8 cellular contexts compared by ENCODE assay signal in genomic region chr5:94618029-94618492, GRCh38. TPM values are rescaled to one million over a fixed set of nuclear protein-coding genes. Genes with fewer than 3 reads are reported as not detected.
DNase-seq lines count a peak whose midpoint lies in the region; ATAC-seq and TF ChIP-seq lines count a peak whose summit lies in the region.

No MANE protein-coding gene starts in this region.

- peak overlapping the region; percentile 86 for H3K4me3 Mint-ChIP-seq in activated naive CD4-positive, alpha-beta T cell treated with anti-CD3 and anti-CD28 coated beads, Interleukin-2, amount 10 ng/mL, durations not matched to agents 7 days and 5 days

- H3K4me1 ChIP-seq in esophagus (ENCODE audit: control insufficient read depth in 2 of 2, insufficient read depth in 2 of 2, low read length in 1 of 2), result no peaks in the 10 kb centered on the region
- H3K4me1 ChIP-seq in uterus, result peaks cover 0 to 6% of the 10 kb centered on the region in 2 donors

- intact Hi-C loops in uterus (cut with DNase I; ENCODE audit: low total_unique reads), result no loop called here

- peaks cover 39% of the 10 kb centered on the region for H3K4me1 Mint-ChIP-seq in activated naive CD4-positive, alpha-beta T cell treated with anti-CD3 and anti-CD28 coated beads, Interleukin-2, amount 10 ng/mL, durations not matched to agents 7 days and 5 days

- no peaks in the 10 kb centered on the region for H3K9me3 Mint-ChIP-seq in activated naive CD4-positive, alpha-beta T cell treated with anti-CD3 and anti-CD28 coated beads, Interleukin-2, amount 10 ng/mL, durations not matched to agents 7 days and 5 days

- H3K27ac ChIP-seq in esophagus (ENCODE audit: low read depth in 2 of 2, low read length in 1 of 2) (peak overlapping the region; percentile 79 to 89), uterus (peak overlapping the region; percentile 41 to 43)

- no peaks in the 10 kb centered on the region for H3K27me3 Mint-ChIP-seq in activated naive CD4-positive, alpha-beta T cell treated with anti-CD3 and anti-CD28 coated beads, Interleukin-2, amount 10 ng/mL, durations not matched to agents 7 days and 5 days

- peak; percentile 25 for ATAC-seq in HG02571 (IDR thresholded peaks at IDR 0.05; ENCODE audit: unreplicated experiment)

- no peak for TF ChIP-seq CTCF in uterus (IDR thresholded peaks at IDR 0.05)

- peak overlapping the region; percentile 86 for H3K27ac Mint-ChIP-seq in activated naive CD4-positive, alpha-beta T cell treated with anti-CD3 and anti-CD28 coated beads, Interleukin-2, amount 10 ng/mL, durations not matched to agents 7 days and 5 days

- H3K27me3 ChIP-seq in MG63 (no peaks in the 10 kb centered on the region), esophagus (ENCODE audit: control insufficient read depth in 1 of 2, insufficient read depth in 2 of 2, low read length in 2 of 2) (no peaks in the 10 kb centered on the region), uterus (no peaks in the 10 kb centered on the region)

- peak; percentile 52 for DNase-seq in activated naive CD4-positive, alpha-beta T cell treated with anti-CD3 and anti-CD28 coated beads, Interleukin-2, amount 10 ng/mL, durations not matched to agents 7 days and 5 days
- no peak for DNase-seq in activated naive CD4-positive, alpha-beta T cell treated with anti-CD3 and anti-CD28 coated beads, Interleukin-2, amount 50 U/mL, for 16 hours
- DNase-seq in MG63 (peak; percentile 62), T1000 (lab: John Stamatoyannopoulos, UW) (peak; percentile 58), mucosa of gallbladder (ENCODE audit: low spot score) (peak; percentile 67), uterus (peak in 1 of 2 donors; percentile 34)

- H3K36me3 ChIP-seq in MG63, result no peaks in the 10 kb centered on the region
- H3K36me3 ChIP-seq in esophagus (ENCODE audit: control insufficient read depth in 2 of 2, insufficient read depth in 2 of 2, low read length in 1 of 2), result no peaks in the 10 kb centered on the region
- H3K36me3 ChIP-seq in uterus, result no peaks in the 10 kb centered on the region

- no peaks in the 10 kb centered on the region for H3K9me3 ChIP-seq in MG63
- H3K9me3 ChIP-seq in esophagus (ENCODE audit: control insufficient read depth in 2 of 2, insufficient read depth in 1 of 2, low read depth in 1 of 2, low read length in 1 of 2), result no peaks in the 10 kb centered on the region
- H3K9me3 ChIP-seq in uterus, result no peaks in the 10 kb centered on the region

- H3K36me3 Mint-ChIP-seq in activated naive CD4-positive, alpha-beta T cell treated with anti-CD3 and anti-CD28 coated beads, Interleukin-2, amount 10 ng/mL, durations not matched to agents 7 days and 5 days, result no peaks in the 10 kb centered on the region

- H3K4me3 ChIP-seq in MG63 (peak overlapping the region; percentile 90), esophagus (ENCODE audit: low read depth in 1 of 2, low read length in 2 of 2) (peak overlapping the region; percentile 75 to 93), uterus (peak overlapping the region; percentile 52 to 71)

- CTCF ChIA-PET in activated naive CD4-positive, alpha-beta T cell treated with anti-CD3 and anti-CD28 coated beads, Interleukin-2, amount 10 ng/mL, durations not matched to agents 7 days and 5 days (lab: Charles Lee), result interaction anchor here (1.0 to 1.8 kb wide), 3 partner anchors 41 to 93 kb away, joined by 3 to 8 read pairs (median 4); no protein-coding TSS in a partner anchor

- WGBS in esophagus, 2 donors, result 0% methylated on average over 23 of the region's 23 CpGs

- TF ChIP-seq POLR2A in uterus (IDR thresholded peaks at IDR 0.05), result no peak

RNA-seq across cellular contexts. Expression of gene KIAA0825, which starts 0.3 kb away (rescaled TPM):
- total RNA-seq in MG63 (2014; rRNA removed; shearing (Covaris generic); ENCODE audit: low replicate concordance), result 0.92 and 3.1 TPM in 2 replicates
- under 1 TPM; 0.29 to 0.38 TPM for polyA plus RNA-seq in esophagus
- total RNA-seq in mucosa of gallbladder (3.3 TPM), uterus (10 to 100 TPM in 1 of 4 donors, 1 to 10 TPM in 3; 1.5 to 34.6 (median 4.5) TPM)

RNA-seq across cellular contexts. Expression of gene SLF1, which starts 0.4 kb away (rescaled TPM):
- 8.6 and 16.1 TPM in 2 replicates for total RNA-seq in MG63 (2014; rRNA removed; shearing (Covaris generic); ENCODE audit: low replicate concordance)
- 1 to 10 TPM; 1.8 to 2.2 TPM for polyA plus RNA-seq in esophagus
- total RNA-seq in mucosa of gallbladder, result 6.1 TPM
- 10 to 100 TPM in 2 of 4 donors, 1 to 10 TPM in 2; 5.0 to 18.2 (median 11.8) TPM for total RNA-seq in uterus
